In the genomic region with DNA sequence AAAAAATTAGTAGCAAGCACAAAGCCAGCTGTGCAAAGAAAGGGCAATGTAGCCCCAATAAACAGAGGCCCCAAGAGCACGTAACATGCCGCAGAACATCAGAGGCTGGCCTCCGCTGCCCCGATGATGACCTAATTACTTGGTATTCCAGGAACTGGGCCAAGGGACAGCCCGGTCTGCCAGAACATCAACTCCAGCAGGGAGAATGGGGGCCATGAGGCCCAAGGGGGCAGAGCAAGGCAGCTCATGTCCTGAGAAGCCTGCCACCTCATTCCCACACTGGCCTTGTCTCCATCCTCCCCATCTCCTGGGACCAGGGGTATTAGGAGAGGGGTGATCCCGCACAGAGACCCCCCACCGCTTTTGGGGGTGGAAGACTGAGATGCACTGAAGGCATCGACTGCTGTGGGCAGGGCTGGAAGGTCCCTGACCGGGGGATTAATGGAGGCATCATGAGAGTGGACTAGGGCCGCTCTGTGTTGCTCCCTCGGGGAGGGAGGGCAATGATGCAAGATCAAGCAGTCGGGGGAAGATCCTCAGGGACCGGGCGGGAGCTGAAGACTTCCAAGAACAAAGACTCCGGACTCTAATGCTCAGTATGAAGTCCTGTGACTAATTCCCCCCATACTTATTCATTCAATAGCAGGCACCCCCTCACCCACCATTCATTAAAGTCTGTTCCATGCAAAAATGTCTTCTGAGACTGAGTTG, we compare ENCODE assay signal across 8 cellular contexts.
DNase-seq lines count a peak whose midpoint lies in the region; ATAC-seq, FAIRE-seq and TF ChIP-seq lines count a peak whose summit lies in the region.
"Not testable (repeated sequence)": the region's sequence is repeated elsewhere in the genome, so short reads cannot be mapped to it uniquely, and the experiment has no call there.

No MANE protein-coding gene starts in this region.

- FAIRE-seq in pancreas (lab: Jason Lieb, UNC), result not testable (repeated sequence)

- intact Hi-C loops in pancreas (cut with DNase I); testis (cut with DNase I; ENCODE audit: low total_unique reads): not testable (repeated sequence)

- not testable (repeated sequence) for H3K27me3 ChIP-seq in H7 (ENCODE audit: control insufficient read depth, insufficient read depth, low read length); SJSA1 (replicated peaks); pancreas; testis

- ATAC-seq in pancreas, result peak in 3 of 4 donors; percentile 17 to 47 (median 32)

- TF ChIP-seq CTCF in foreskin fibroblast (IDR thresholded peaks at IDR 0.05; ENCODE audit: low read depth, low read length); pancreas (IDR thresholded peaks at IDR 0.05); testis (IDR thresholded peaks at IDR 0.05): not testable (repeated sequence)

- not testable (repeated sequence) for H3K9me3 ChIP-seq in SJSA1 (replicated peaks); pancreas; testis

- H3K36me3 ChIP-seq in H7 (replicated peaks; ENCODE audit: control insufficient read depth, insufficient read depth, low read length); SJSA1; pancreas; testis (ENCODE audit: low read depth, missing control alignments): not testable (repeated sequence)

- DNase-seq in AG20443 (ENCODE audit: low spot score) (peak; percentile 65), H7 (peak; percentile 1), SJSA1 (ENCODE audit: low read depth in 1 of 2, low spot score in 2 of 2) (peak; percentile 63 to 76), cerebellar cortex (ENCODE audit: low spot score) (peak; percentile 31), foreskin fibroblast (peak; percentile 83 to 91), iris pigment epithelial cell (ENCODE audit: low read depth) (peak; percentile 77), testis (peak; percentile 30)
- not testable (repeated sequence) for DNase-seq in pancreas

- WGBS in pancreas, 2 donors, result 68 to 72% methylated on average over 12 to 13 of the region's 15 CpGs
- WGBS in testis, 2 donors, result 56 to 79% methylated on average over 4 to 12 of the region's 15 CpGs

- not testable (repeated sequence) for H3K4me3 ChIP-seq in H7 (ENCODE audit: insufficient read depth, low read depth, low read length); SJSA1; foreskin fibroblast (ENCODE audit: low read depth in 1 of 2, low read length in 2 of 2); pancreas; testis

- H3K27ac ChIP-seq in SJSA1, pancreas, testis: not testable (repeated sequence)

- H3K4me1 ChIP-seq in SJSA1 (replicated peaks); pancreas; testis: not testable (repeated sequence)

- not testable (repeated sequence) for TF ChIP-seq POLR2A in testis (IDR thresholded peaks at IDR 0.05)
